Comparison of ENCODE assay signal across 1 cellular context in genomic region chr15:101246391-101246790, GRCh38.
TF ChIP-seq lines count a peak whose summit lies in the region.

No MANE protein-coding gene starts in this region.

TF ChIP-seq in SK-N-SH treated with all-trans-retinoic acid at 6 μM for 48 hours, 23 proteins besides CTCF, POLR2A, EP300 and RAD21 (continued from another document):
- no peak for TF ChIP-seq CSRNP3 (CRISPR knock-in tag; IDR thresholded peaks at IDR 0.05)
- TF ChIP-seq RARB (CRISPR knock-in tag; IDR thresholded peaks at IDR 0.05): no peak
- no peak for TF ChIP-seq PPARA (CRISPR knock-in tag; IDR thresholded peaks at IDR 0.05; ENCODE audit: borderline replicate concordance)
- no peak for TF ChIP-seq PATZ1 (CRISPR knock-in tag; IDR thresholded peaks at IDR 0.05; ENCODE audit: borderline replicate concordance)
- no peak for TF ChIP-seq ZNF565 (CRISPR knock-in tag; conservative IDR thresholded peaks at IDR 0.05; ENCODE audit: low read depth)
- TF ChIP-seq ZNF8 (CRISPR knock-in tag; IDR thresholded peaks at IDR 0.05): no peak
- TF ChIP-seq ZFP30 (CRISPR knock-in tag; IDR thresholded peaks at IDR 0.05): no peak
- no peak for TF ChIP-seq ZC3H10 (CRISPR knock-in tag; IDR thresholded peaks at IDR 0.05)
- TF ChIP-seq CSDC2 (CRISPR knock-in tag; IDR thresholded peaks at IDR 0.05): no peak
- TF ChIP-seq BACH2 (CRISPR knock-in tag; IDR thresholded peaks at IDR 0.05; ENCODE audit: borderline replicate concordance): no peak
- TF ChIP-seq ZFP3 (CRISPR knock-in tag; IDR thresholded peaks at IDR 0.05): no peak
- no peak for TF ChIP-seq POU6F1 (CRISPR knock-in tag; IDR thresholded peaks at IDR 0.05; ENCODE audit: borderline replicate concordance, low read depth)
- TF ChIP-seq CREB5 (CRISPR knock-in tag; IDR thresholded peaks at IDR 0.05; ENCODE audit: low read depth): no peak
- no peak for TF ChIP-seq SNAI2 (CRISPR knock-in tag; IDR thresholded peaks at IDR 0.05)
